Comparison of ENCODE assay signal across 24 cellular contexts in genomic region chr13:74204606-74205312, GRCh38.
"Had no signal": no experiment of that assay in that cellular context is flagged by ENCODE, and none has a peak within 500 bp of the region (broad histone marks: within the 10 kb centered on the region; RNA-seq: fewer than 3 reads in every experiment).

No MANE protein-coding gene starts in this region.

- H3K4me1 ChIP-seq: adrenal gland, body of pancreas, lower lobe of right lung, thyroid gland, uterus had no signal

- H3K36me3 ChIP-seq: adrenal gland, gastrocnemius medialis, heart right ventricle, lower lobe of right lung, ovary, thyroid gland, uterus had no signal

- H3K4me3 ChIP-seq: adrenal gland, body of pancreas, gastrocnemius medialis, heart right ventricle, lower lobe of right lung, ovary, thyroid gland, uterus had no signal

- H3K9me3 ChIP-seq: adrenal gland, body of pancreas, gastrocnemius medialis, heart right ventricle, lower lobe of right lung, ovary, thyroid gland, uterus had no signal

- H3K36me3 Mint-ChIP-seq: mesothelial cell of epicardium; stimulated activated effector memory CD8-positive, alpha-beta T cell treated with anti-CD3 and anti-CD28 coated beads, Interleukin-12 subunit alpha, Interleukin-12 subunit beta, amount 100 ng/mL, for 72 hours had no signal

- H3K27ac ChIP-seq: adrenal gland, body of pancreas, gastrocnemius medialis, heart right ventricle, lower lobe of right lung, ovary, thyroid gland, uterus had no signal

- DNase-seq: activated CD4-positive, alpha-beta memory T cell treated with anti-CD3 and anti-CD28 coated beads, Interleukin-2, amount 10 ng/mL, durations not matched to agents 7 days and 5 days; activated CD4-positive, alpha-beta T cell treated with anti-CD3 and anti-CD28 coated beads for 4 hours; activated T-cell treated with anti-CD3 and anti-CD28 coated beads, Interleukin-2, amount 50 U/mL, for 24 hours; adrenal gland; body of pancreas; cortex of kidney; effector CD8-positive, alpha-beta T cell; gastrocnemius medialis; heart right ventricle; left cardiac atrium; lower lobe of right lung; ovary; stimulated activated CD4-positive, alpha-beta T cell treated with anti-CD3 and anti-CD28 coated beads, Interleukin-12 subunit alpha, Interleukin-12 subunit beta, amount 100 ng/mL, for 4 hours; stimulated activated CD4-positive, alpha-beta T cell treated with anti-CD3 and anti-CD28 coated beads, Interleukin-2, amount 100 ng/mL, for 24 hours; T-helper 17 cell; thyroid gland; uterus had no signal

- H3K9me3 Mint-ChIP-seq: activated T-cell treated with anti-CD3 and anti-CD28 coated beads, Interleukin-2, amount 50 U/mL, for 24 hours; central memory CD8-positive, alpha-beta T cell; stimulated activated effector memory CD8-positive, alpha-beta T cell treated with anti-CD3 and anti-CD28 coated beads, Interleukin-12 subunit alpha, Interleukin-12 subunit beta, amount 100 ng/mL, for 72 hours had no signal

- H3K4me1 Mint-ChIP-seq: activated CD4-positive, alpha-beta memory T cell treated with anti-CD3 and anti-CD28 coated beads, Interleukin-2, amount 10 ng/mL, durations not matched to agents 7 days and 5 days; activated naive CD4-positive, alpha-beta T cell treated with anti-CD3 and anti-CD28 coated beads, Interleukin-2, amount 50 U/mL, for 24 hours; central memory CD8-positive, alpha-beta T cell; stimulated activated effector memory CD8-positive, alpha-beta T cell treated with anti-CD3 and anti-CD28 coated beads, Interleukin-12 subunit alpha, Interleukin-12 subunit beta, amount 100 ng/mL, for 72 hours; T-helper 17 cell had no signal

- ATAC-seq: body of pancreas; gastrocnemius medialis; heart right ventricle; left cardiac atrium; lower lobe of right lung; sciatic nerve; stimulated activated effector memory CD8-positive, alpha-beta T cell treated with anti-CD3 and anti-CD28 coated beads, Interleukin-12 subunit alpha, Interleukin-12 subunit beta, amount 100 ng/mL, for 72 hours; T-helper 17 cell; WTC11 had no signal

- H3K27ac Mint-ChIP-seq: activated CD4-positive, alpha-beta memory T cell treated with anti-CD3 and anti-CD28 coated beads, Interleukin-2, amount 10 ng/mL, durations not matched to agents 7 days and 5 days; activated naive CD4-positive, alpha-beta T cell treated with anti-CD3 and anti-CD28 coated beads, Interleukin-2, amount 50 U/mL, for 24 hours; activated T-cell treated with anti-CD3 and anti-CD28 coated beads, Interleukin-2, amount 50 U/mL, for 24 hours; mesothelial cell of epicardium; stimulated activated effector memory CD8-positive, alpha-beta T cell treated with anti-CD3 and anti-CD28 coated beads, Interleukin-12 subunit alpha, Interleukin-12 subunit beta, amount 100 ng/mL, for 72 hours; T-helper 17 cell; WTC11 had no signal

- H3K4me3 Mint-ChIP-seq: activated CD4-positive, alpha-beta memory T cell treated with anti-CD3 and anti-CD28 coated beads, Interleukin-2, amount 10 ng/mL, durations not matched to agents 7 days and 5 days; activated naive CD4-positive, alpha-beta T cell treated with anti-CD3 and anti-CD28 coated beads, Interleukin-2, amount 50 U/mL, for 24 hours; activated T-cell treated with anti-CD3 and anti-CD28 coated beads, Interleukin-2, amount 50 U/mL, for 24 hours; central memory CD8-positive, alpha-beta T cell; mesothelial cell of epicardium; neural crest cell; stimulated activated effector memory CD8-positive, alpha-beta T cell treated with anti-CD3 and anti-CD28 coated beads, Interleukin-12 subunit alpha, Interleukin-12 subunit beta, amount 100 ng/mL, for 72 hours; T-helper 17 cell; WTC11 had no signal

- H3K27me3 Mint-ChIP-seq: activated naive CD4-positive, alpha-beta T cell treated with anti-CD3 and anti-CD28 coated beads, Interleukin-2, amount 50 U/mL, for 24 hours; activated T-cell treated with anti-CD3 and anti-CD28 coated beads, Interleukin-2, amount 50 U/mL, for 24 hours; central memory CD8-positive, alpha-beta T cell; T-helper 17 cell had no signal

- H3K27me3 ChIP-seq: adrenal gland, body of pancreas, gastrocnemius medialis, heart right ventricle, ovary, thyroid gland, uterus had no signal
